ENCODE assay signal across 8 cellular contexts in genomic region chr6:79869600-79870084, GRCh38.
DNase-seq lines count a peak whose midpoint lies in the region; TF ChIP-seq lines count a peak whose summit lies in the region.

No MANE protein-coding gene starts in this region.

- H3K9me2 ChIP-seq in GM23248 (ENCODE audit: insufficient read depth): no peaks in the 10 kb centered on the region

- no peaks in the 10 kb centered on the region for H3K27me3 ChIP-seq in GM23248 (replicated peaks; ENCODE audit: insufficient read depth)
- H3K27me3 ChIP-seq in KMS-11 (ENCODE audit: insufficient read depth, low read depth): no peaks in the 10 kb centered on the region
- H3K27me3 ChIP-seq in neuron (ENCODE audit: insufficient read depth, low read length): no peaks in the 10 kb centered on the region
- no peaks in the 10 kb centered on the region for H3K27me3 ChIP-seq in stomach

- TF ChIP-seq CTCF in KMS-11 (conservative IDR thresholded peaks at IDR 0.05; ENCODE audit: low read depth, low read length) (peak; percentile 65), fibroblast of pulmonary artery (IDR thresholded peaks at IDR 0.05; ENCODE audit: low read length, missing control alignments) (peak; percentile 90), stomach (IDR thresholded peaks at IDR 0.05) (peak in 5 of 7 experiments; percentile 59 to 96 (median 84))

- TF ChIP-seq EP300 in stomach (IDR thresholded peaks at IDR 0.05): no peak

- H3K4me3 ChIP-seq in GM23248 (peak overlapping the region; percentile 66), KMS-11 (IDR thresholded peaks at IDR 0.05; ENCODE audit: insufficient read depth, low read depth, low read length) (no peak overlapping the region), fibroblast of pulmonary artery (replicated peaks; ENCODE audit: low read depth, low read length) (peak overlapping the region; percentile 16), neuron (ENCODE audit: low read length) (peak overlapping the region; percentile 36), stomach (peak overlapping the region in 3 of 4 donors; percentile 16 to 31 (median 29))

- DNase-seq in EL: peak; percentile 72
- DNase-seq in GM23248: peak; percentile 84
- peak; percentile 89 for DNase-seq in RKO (ENCODE audit: low spot score)
- peak; percentile 54 for DNase-seq in activated T-helper 1 cell treated with anti-CD3 and anti-CD28 coated beads, Interleukin-2, amount 50 U/mL, for 16 hours (ENCODE audit: low read depth in 1 of 2, low spot score in 1 of 2)
- peak; percentile 75 for DNase-seq in fibroblast of pulmonary artery (ENCODE audit: low read depth)
- DNase-seq in stomach: peak; percentile 87

- 3 to 5% methylated on average over 20 of the region's 20 CpGs for WGBS in GM23248 (ENCODE audit: low coverage in 1 of 2, low lambda C conversion rate in 2 of 2, missing lambda C conversion rate in 2 of 2), 2 experiments
- 0 to 13% (median 1%) methylated on average over 3 to 20 of the region's 20 CpGs for WGBS in stomach, 5 donors

- H2AFZ ChIP-seq in GM23248 (peak overlapping the region; percentile 83), KMS-11 (ENCODE audit: low read depth) (peak overlapping the region; percentile 93), neuron (ENCODE audit: low read depth, low read length) (peak overlapping the region; percentile 81)

- peaks cover 24% of the 10 kb centered on the region for H3F3A ChIP-seq in GM23248 (ENCODE audit: insufficient read depth)

- no peaks in the 10 kb centered on the region for H3K9me3 ChIP-seq in GM23248 (ENCODE audit: low read depth)
- no peaks in the 10 kb centered on the region for H3K9me3 ChIP-seq in neuron (ENCODE audit: low read length)
- no peaks in the 10 kb centered on the region for H3K9me3 ChIP-seq in stomach

- H3K9ac ChIP-seq in GM23248 (peak overlapping the region; percentile 37; the same call in 1 of the 2 replicates), KMS-11 (no peak overlapping the region)

- H3K4me2 ChIP-seq in GM23248 (ENCODE audit: unreplicated experiment) (peak overlapping the region; percentile 84), KMS-11 (peak overlapping the region; percentile 68)

- in situ Hi-C loops in GM23248 (cut with MboI): no loop called here

- H3K36me3 ChIP-seq in GM23248 (ENCODE audit: low read depth): no peaks in the 10 kb centered on the region
- H3K36me3 ChIP-seq in KMS-11 (ENCODE audit: insufficient read depth): no peaks in the 10 kb centered on the region
- H3K36me3 ChIP-seq in neuron (ENCODE audit: insufficient read depth, low read length): no peaks in the 10 kb centered on the region
- H3K36me3 ChIP-seq in stomach: no peaks in the 10 kb centered on the region

- TF ChIP-seq POLR2A in stomach (IDR thresholded peaks at IDR 0.05): no peak

- H3K27ac ChIP-seq in GM23248 (no peak overlapping the region), KMS-11 (no peak overlapping the region), stomach (peak overlapping the region in 1 of 5 donors; percentile 38)

- H3K4me1 ChIP-seq in GM23248 (ENCODE audit: insufficient read depth) (peaks cover 20% of the 10 kb centered on the region), KMS-11 (ENCODE audit: low read depth, poor library complexity, severe bottlenecking) (peaks cover 12% of the 10 kb centered on the region), neuron (ENCODE audit: insufficient read depth, low read length) (peaks cover 37% of the 10 kb centered on the region), stomach (peaks cover 9 to 28% (median 18%) of the 10 kb centered on the region in 4 donors)

- intact Hi-C loops in stomach (cut with DNase I; ENCODE audit: low total_unique reads): no loop called here

- H3K79me2 ChIP-seq in GM23248 (ENCODE audit: insufficient read depth) (no peaks in the 10 kb centered on the region), KMS-11 (ENCODE audit: insufficient read depth, low read depth) (no peaks in the 10 kb centered on the region)

- no peaks in the 10 kb centered on the region for H4K20me1 ChIP-seq in GM23248 (ENCODE audit: insufficient read depth)
- H4K20me1 ChIP-seq in KMS-11 (ENCODE audit: insufficient read depth): no peaks in the 10 kb centered on the region
